9 cellular contexts compared by ENCODE assay signal in genomic region chr2:44191739-44192138, GRCh38. TPM values are rescaled to one million over a fixed set of nuclear protein-coding genes. Genes with fewer than 3 reads are reported as not detected.
DNase-seq lines count a peak whose midpoint lies in the region; ATAC-seq and TF ChIP-seq lines count a peak whose summit lies in the region.
"Had no signal": no experiment of that assay in that cellular context is flagged by ENCODE, and none has a peak within 500 bp of the region (broad histone marks: within the 10 kb centered on the region; RNA-seq: fewer than 3 reads in every experiment).

No MANE protein-coding gene starts in this region.

- no peak overlapping the region for H3K4me3 Mint-ChIP-seq in neural crest cell

- DNase-seq in activated CD4-positive, CD25-positive, alpha-beta regulatory T cell (lab: John Stamatoyannopoulos, UW): no peak
- DNase-seq in neural crest cell (ENCODE audit: low read depth, low spot score): no peak
- DNase-seq in dedifferentiated amniotic fluid mesenchymal stem cell (ENCODE audit: extremely low spot score): no peak
- no peak for DNase-seq in lower leg skin (ENCODE audit: low spot score in 2 of 2)
- DNase-seq in activated effector memory CD4-positive, alpha-beta T cell treated with anti-CD3 and anti-CD28 coated beads, Interleukin-2, amount 50 U/mL, for 16 hours: no peak

- H3K27ac Mint-ChIP-seq in neural crest cell (ENCODE audit: unreplicated experiment): peak overlapping the region; percentile 48

- ATAC-seq in activated CD4-positive, CD25-positive, alpha-beta regulatory T cell treated with anti-CD3 and anti-CD28 coated beads, Interleukin-2, amount 50 U/mL, for 24 hours: peak; percentile 67 to 84
- peak; percentile 86 for ATAC-seq in GM21825 (IDR thresholded peaks at IDR 0.05; ENCODE audit: unreplicated experiment)
- peak; percentile 91 for ATAC-seq in HG03565 (IDR thresholded peaks at IDR 0.05; ENCODE audit: unreplicated experiment)
- ATAC-seq: A549 had no signal

- no peak for TF ChIP-seq POLR2A in lower leg skin (IDR thresholded peaks at IDR 0.05)

- H3K4me3 ChIP-seq in lower leg skin (ENCODE audit: low read depth, poor library complexity, severe bottlenecking): no peak overlapping the region
- H3K4me3 ChIP-seq: A549 had no signal

- no peak for TF ChIP-seq CTCF in neural crest cell (conservative IDR thresholded peaks at IDR 0.05)
- TF ChIP-seq CTCF in lower leg skin (IDR thresholded peaks at IDR 0.05): no peak

- intact Hi-C loops in lower leg skin (cut with DNase I; ENCODE audit: low total_unique reads): no loop called here

- peaks cover 2% of the 10 kb centered on the region for H3K36me3 Mint-ChIP-seq in neural crest cell (ENCODE audit: low read depth)

- no peaks in the 10 kb centered on the region for H3K9me3 Mint-ChIP-seq in neural crest cell

- H3K27me3 Mint-ChIP-seq in neural crest cell (ENCODE audit: low read depth): no peaks in the 10 kb centered on the region

- H3K4me1 Mint-ChIP-seq in neural crest cell: peaks cover 5% of the 10 kb centered on the region

RNA-seq across cellular contexts. Expression of gene PPM1B, which starts 23.1 kb away (rescaled TPM):
- total RNA-seq in neural crest cell: 37.4 and 42.3 TPM in 2 replicates
- total RNA-seq in lower leg skin: 10 to 100 TPM; 24.2 to 40.2 (median 35.9) TPM
